ENCODE assay signal across 17 cellular contexts in the genomic region with DNA sequence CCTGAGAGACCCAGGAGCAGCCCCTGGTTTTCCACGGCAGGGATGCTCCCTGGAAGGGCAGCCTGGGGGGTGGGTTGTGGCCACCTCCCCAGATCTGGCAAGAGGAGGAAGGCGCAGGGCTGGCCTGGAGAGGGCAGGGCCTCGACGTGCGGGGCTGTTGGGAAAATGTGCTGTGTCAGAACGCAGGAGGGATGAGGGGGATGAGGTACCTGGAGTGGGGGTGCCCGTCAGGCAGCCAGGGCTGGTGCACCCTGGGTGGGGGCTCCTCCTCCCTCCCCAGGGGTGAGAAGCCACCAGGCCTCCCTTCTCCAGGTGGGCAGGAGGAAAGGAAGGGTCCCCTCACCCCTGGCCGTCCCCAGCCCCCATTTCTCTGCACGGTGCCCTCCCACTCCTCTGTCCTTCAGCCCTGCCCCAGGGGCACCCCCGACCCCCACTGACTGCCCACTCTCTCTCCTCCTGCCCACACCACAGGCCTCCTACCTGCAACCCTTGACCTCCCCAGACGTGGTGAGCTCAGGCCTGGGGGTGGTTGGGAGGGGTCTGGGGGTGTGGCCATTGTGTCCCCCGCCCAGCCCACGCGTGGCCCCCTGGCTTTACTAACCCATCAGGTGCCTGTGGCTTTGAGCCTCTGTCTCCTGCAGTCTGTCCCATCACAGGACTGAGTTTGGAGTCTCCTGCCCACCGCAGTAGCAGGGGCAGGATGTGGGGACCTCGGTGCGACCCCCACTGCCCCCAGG. TPM values are rescaled to one million over a fixed set of nuclear protein-coding genes. Genes with fewer than 3 reads are reported as not detected.
DNase-seq lines count a peak whose midpoint lies in the region; ATAC-seq, FAIRE-seq and TF ChIP-seq lines count a peak whose summit lies in the region.
"Had no signal": no experiment of that assay in that cellular context is flagged by ENCODE, and none has a peak within 500 bp of the region (broad histone marks: within the 10 kb centered on the region; RNA-seq: fewer than 3 reads in every experiment).

No MANE protein-coding gene starts in this region.

- ATAC-seq in A549 (no peak), gastroesophageal sphincter (no peak), GM19467 (IDR thresholded peaks at IDR 0.05; ENCODE audit: unreplicated experiment) (no peak)

- peak overlapping the region in 1 of 2 experiments; percentile 72; a peak in 4 of 6 replicates for H3K27ac ChIP-seq in A549
- peak overlapping the region; percentile 91 for H3K27ac ChIP-seq in KOPT-K1 (ENCODE audit: low read depth, low read length, poor library complexity, severe bottlenecking)
- H3K27ac ChIP-seq in gastroesophageal sphincter, result peak overlapping the region in 3 of 4 donors; percentile 70 to 79 (median 78)
- H3K27ac ChIP-seq in skin epidermis, result peak overlapping the region in 12 of 21 experiments; percentile 7 to 84 (median 65)
- peak overlapping the region in 1 of 2 donors; percentile 65 for H3K27ac ChIP-seq in kidney (ENCODE audit: low read depth in 2 of 2, low read length in 2 of 2)

- H3K4me2 ChIP-seq in A549, result peak overlapping the region; percentile 34; the same call in 2 of the 3 replicates

- TF ChIP-seq RAD21 in A549 (conservative IDR thresholded peaks at IDR 0.05 in 1 of 2, IDR thresholded peaks at IDR 0.05 in 1 of 2), result no peak

- H3K4me1 ChIP-seq in A549 (peaks cover 35% of the 10 kb centered on the region), gastroesophageal sphincter (peaks cover 3 to 77% (median 28%) of the 10 kb centered on the region in 3 donors), kidney (ENCODE audit: control insufficient read depth in 1 of 2, insufficient read depth in 1 of 2, low read depth in 1 of 2, low read length in 2 of 2) (peaks cover 6 to 14% of the 10 kb centered on the region in 2 donors)

- TF ChIP-seq CTCF in A549 (IDR thresholded peaks at IDR 0.05) (no peak), gastroesophageal sphincter (IDR thresholded peaks at IDR 0.05) (no peak), kidney (IDR thresholded peaks at IDR 0.05; ENCODE audit: borderline replicate concordance, extremely low read depth, insufficient read depth) (no peak)

- TF ChIP-seq EP300 in A549 (IDR thresholded peaks at IDR 0.05) (no peak), gastroesophageal sphincter (IDR thresholded peaks at IDR 0.05) (no peak)

- FAIRE-seq in A549 (lab: Jason Lieb, UNC) (no peak), kidney (lab: Jason Lieb, UNC) (no peak)
- FAIRE-seq: RCC 7860 had no signal

- H3K4me3 ChIP-seq in A549, result no peak overlapping the region
- H3K4me3 ChIP-seq in gastroesophageal sphincter, result no peak overlapping the region
- H3K4me3 ChIP-seq in skin epidermis, result no peak overlapping the region
- H3K4me3 ChIP-seq in kidney (ENCODE audit: low read length in 2 of 2), result no peak overlapping the region

- no peak for DNase-seq in A549 (ENCODE audit: low read depth in 1 of 2, low spot score in 1 of 2)
- no peak for DNase-seq in kidney
- no peak for DNase-seq in GDM1 (lab: John Stamatoyannopoulos, UW)
- DNase-seq in stimulated activated CD4-positive, alpha-beta T cell treated with anti-CD3 and anti-CD28 coated beads, Interleukin-2, amount 100 ng/mL, for 48 hours, result no peak
- DNase-seq: CD8-positive, alpha-beta memory T cell; H7; Karpas-422; NCI-H1930; NCI-H2171; NCI-H446 treated with DMSO at 0.1 percent for 48 hours; NCI-H748 treated with DMSO at 0.1 percent for 48 hours; SIG-M5 had no signal

- CTCF ChIA-PET in A549 (lab: Yijun Ruan, JAX), result interaction anchor here (1.3 to 3.2 kb wide), 6 partner anchors 14 to 143 kb away, joined by 3 to 19 read pairs (median 4); no protein-coding TSS in a partner anchor

- H3K9me3 ChIP-seq in A549 (no peaks in the 10 kb centered on the region), KOPT-K1 (ENCODE audit: insufficient read depth, low read length, poor library complexity, severe bottlenecking) (no peaks in the 10 kb centered on the region), gastroesophageal sphincter (no peaks in the 10 kb centered on the region), kidney (ENCODE audit: control insufficient read depth in 1 of 2, low read length in 2 of 2) (no peaks in the 10 kb centered on the region)

- 79% methylated on average over 17 of the region's 17 CpGs for WGBS in A549 (ENCODE audit: missing lambda C conversion rate)
- WGBS in gastroesophageal sphincter (ENCODE audit: low coverage in 1 of 2), 2 donors, result no CpG with 5 or more reads among the region's 17 CpGs

- no peak overlapping the region for H3K9ac ChIP-seq in kidney (ENCODE audit: low read length in 2 of 2)

- no peak for TF ChIP-seq POLR2A in A549 (IDR thresholded peaks at IDR 0.05; ENCODE audit: low read length)
- no peak for TF ChIP-seq POLR2A in gastroesophageal sphincter (IDR thresholded peaks at IDR 0.05)

- POLR2A ChIA-PET in A549 (lab: Yijun Ruan, JAX), result no interaction called here

- intact Hi-C loops in kidney (cut with DNase I), result no loop called here

- H3K36me3 ChIP-seq in KOPT-K1 (ENCODE audit: insufficient read depth, low read length), result peaks cover 19% of the 10 kb centered on the region
- H3K36me3 ChIP-seq in gastroesophageal sphincter, result peaks cover 0 to 6% of the 10 kb centered on the region in 2 donors
- H3K36me3 ChIP-seq in kidney (ENCODE audit: control insufficient read depth in 1 of 2, insufficient read depth in 2 of 2, low read length in 2 of 2), result no peaks in the 10 kb centered on the region

- no peaks in the 10 kb centered on the region for H3K27me3 ChIP-seq in gastroesophageal sphincter

TF ChIP-seq in A549, 52 proteins besides CTCF, POLR2A, EP300 and RAD21:
- TF ChIP-seq RCOR1 (IDR thresholded peaks at IDR 0.05; ENCODE audit: low read depth, low read length), result no peak
- TF ChIP-seq MAFK (IDR thresholded peaks at IDR 0.05; ENCODE audit: partially characterized antibody), result peak; percentile 14

RNA-seq across cellular contexts. Expression of gene BAHCC1, which starts 39.6 kb away (rescaled TPM):
- polyA plus RNA-seq in A549 (2011; rRNA removed) (2.1 and 2.6 TPM in 2 replicates), A549 (2017; fragmentation: RNase III; extraction: RNeasy Plus Mini Kit Qiagen cat#74134 plus additional on column Dnase treatment) (5.2 to 5.9 TPM (median 5.8 TPM) in 3 replicates), kidney (ENCODE audit: insufficient read depth, low read depth, low replicate concordance) (2.6 TPM)
- polyA plus RNA-seq in A549 (2012; cell fraction: cytosol; rRNA removed), result 7.4 and 8.4 TPM in 2 replicates
- 27.4 and 38.1 TPM in 2 replicates for polyA plus RNA-seq in A549 (2012; cell fraction: nucleus; rRNA removed)
- polyA minus RNA-seq in A549 (2011; rRNA and poly(A)+ RNA removed), result 2.6 and 3.5 TPM in 2 replicates
- total RNA-seq in gastroesophageal sphincter (10 to 100 TPM; 17.5 to 34.3 (median 19.5) TPM), kidney (20.5 TPM)
- total RNA-seq: CD8-positive, alpha-beta memory T cell had no signal
- polyA plus RNA-seq: CD8-positive, alpha-beta memory T cell had no signal
